ENCODE assay signal across 18 cellular contexts in genomic region chr17:69978056-69978646, GRCh38.
"Had no signal": no experiment of that assay in that cellular context is flagged by ENCODE, and none has a peak within 500 bp of the region (broad histone marks: within the 10 kb centered on the region; RNA-seq: fewer than 3 reads in every experiment).

No MANE protein-coding gene starts in this region.

- H3K36me3 ChIP-seq: esophagus squamous epithelium, lower lobe of right lung, tibial nerve, vagina, WERI-Rb-1 had no signal

- H3K27ac ChIP-seq: esophagus squamous epithelium, lower lobe of right lung, skin epidermis, tibial nerve, vagina, WERI-Rb-1 had no signal

- H3K4me1 ChIP-seq: esophagus squamous epithelium, lower lobe of right lung, tibial nerve, vagina had no signal

- H3K4me3 ChIP-seq: esophagus squamous epithelium, lower lobe of right lung, skin epidermis, tibial nerve, vagina had no signal

- H3K9me3 ChIP-seq: vagina had no signal

- H3K27me3 ChIP-seq: esophagus squamous epithelium, tibial nerve, vagina had no signal

- DNase-seq: activated CD4-positive, alpha-beta T cell treated with anti-CD3 and anti-CD28 coated beads, Interleukin-2, amount 50 U/mL, for 4 hours; activated gamma-delta T cell; activated T-cell treated with anti-CD3 and anti-CD28 coated beads, Interleukin-2, amount 50 U/mL, for 72 hours; amniotic stem cell; effector CD8-positive, alpha-beta T cell; esophagus squamous epithelium; glutamatergic neuron; hippocampal formation; islet precursor cell; lower lobe of right lung; nucleus accumbens; right cardiac atrium; SW 1271; T-helper 2 cell; WERI-Rb-1 had no signal

- ATAC-seq: activated T-cell treated with anti-CD3 and anti-CD28 coated beads, Interleukin-2, amount 50 U/mL, for 72 hours; lower lobe of right lung; right cardiac atrium had no signal
